15 cellular contexts compared by ENCODE assay signal in the genomic region with DNA sequence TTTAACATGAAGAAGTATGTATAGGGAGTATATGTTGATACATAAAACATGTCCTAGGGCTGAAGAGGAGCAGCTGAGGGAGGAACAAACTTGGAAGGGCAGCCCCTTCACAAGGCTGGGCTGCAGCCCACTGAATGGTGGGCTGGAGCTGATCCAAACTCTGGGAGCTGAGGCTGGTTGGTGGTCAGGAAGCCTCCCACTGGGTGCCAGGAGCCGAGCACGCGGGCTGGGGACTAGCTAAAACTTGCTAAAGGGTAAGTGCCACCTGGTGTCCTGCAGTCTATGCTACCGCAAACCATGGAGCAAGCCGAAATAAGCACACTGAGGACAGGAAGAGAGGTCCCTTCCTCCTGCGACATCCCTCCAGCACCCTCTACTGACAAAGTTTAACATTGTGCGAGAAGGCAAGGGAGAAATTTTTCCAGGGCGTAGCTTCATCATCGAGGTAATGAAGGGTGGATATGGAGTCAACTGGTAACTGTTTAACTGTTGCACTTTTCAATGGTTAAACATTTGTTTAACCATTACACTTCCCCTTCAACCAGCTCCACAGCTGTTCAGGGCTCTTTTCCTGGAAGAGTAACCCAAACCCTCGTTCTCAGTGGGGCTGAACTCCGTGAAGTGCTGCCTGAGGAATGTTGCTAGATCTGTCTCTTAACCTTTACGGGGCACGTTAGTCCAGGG. TPM values are rescaled to one million over a fixed set of nuclear protein-coding genes. Genes with fewer than 3 reads are reported as not detected.
A peak's percentile ranks its signal among the peaks of the same experiment; 100 is the strongest.
DNase-seq lines count a peak whose midpoint lies in the region; ATAC-seq, FAIRE-seq and TF ChIP-seq lines count a peak whose summit lies in the region.
"Had no signal": no experiment of that assay in that cellular context is flagged by ENCODE, and none has a peak within 500 bp of the region (broad histone marks: within the 10 kb centered on the region; RNA-seq: fewer than 3 reads in every experiment).

No MANE protein-coding gene starts in this region.

- no peak overlapping the region for H3K27ac Mint-ChIP-seq in stimulated activated naive CD8-positive, alpha-beta T cell treated with anti-CD3 and anti-CD28 coated beads, Interleukin-15, amount 100 ng/mL, for 72 hours
- H3K27ac Mint-ChIP-seq: activated naive CD4-positive, alpha-beta T cell treated with anti-CD3 and anti-CD28 coated beads for 36 hours; stimulated activated naive CD8-positive, alpha-beta T cell treated with anti-CD3 and anti-CD28 coated beads, Interleukin-15, Interleukin-2, amounts not matched to agents 100 ng/mL and 50 ng/mL, for 24 hours had no signal

- no peak for TF ChIP-seq POLR2A in GM12891 (IDR thresholded peaks at IDR 0.05; ENCODE audit: low read depth, low read length)

- no peak for FAIRE-seq in GM12891 (lab: Jason Lieb, UNC)

- BruUV-seq in OCI-LY7 (replicated peaks; lab: Mats Ljungman, UMichigan): no TSS peak

- H3K27me3 Mint-ChIP-seq in stimulated activated naive CD8-positive, alpha-beta T cell treated with anti-CD3 and anti-CD28 coated beads, Interleukin-15, amount 100 ng/mL, for 72 hours: peaks cover 6% of the 10 kb centered on the region
- H3K27me3 Mint-ChIP-seq: stimulated activated naive CD8-positive, alpha-beta T cell treated with anti-CD3 and anti-CD28 coated beads, Interleukin-15, Interleukin-2, amounts not matched to agents 100 ng/mL and 50 ng/mL, for 24 hours had no signal

- no peak for DNase-seq in stimulated activated naive CD8-positive, alpha-beta T cell treated with anti-CD3 and anti-CD28 coated beads, Interleukin-15, Interleukin-2, amounts not matched to agents 100 U/mL and 50 U/mL, for 24 hours
- DNase-seq in stimulated activated naive CD8-positive, alpha-beta T cell treated with anti-CD3 and anti-CD28 coated beads, Interleukin-15, amount 100 ng/mL, for 72 hours: no peak
- DNase-seq in OCI-LY7 (ENCODE audit: low spot score) (no peak), iPS-NIHi7 (ENCODE audit: extremely low spot score) (peak; percentile 30), inferior parietal cortex (ENCODE audit: extremely low spot score) (no peak), cerebellar cortex (ENCODE audit: low spot score) (no peak), GM12891 (ENCODE audit: insufficient read length, low spot score) (no peak)
- DNase-seq: activated naive CD4-positive, alpha-beta T cell treated with anti-CD3 and anti-CD28 coated beads for 36 hours; MG63; midbrain; nucleus accumbens had no signal

- H3K9me2 ChIP-seq in OCI-LY7 (ENCODE audit: insufficient read depth, low read length): no peaks in the 10 kb centered on the region

- no peak overlapping the region for H2AFZ ChIP-seq in OCI-LY7 (ENCODE audit: low read length)

- peak; percentile 40 for TF ChIP-seq CTCF in OCI-LY7 (conservative IDR thresholded peaks at IDR 0.05; ENCODE audit: low read length)

- H3K27ac ChIP-seq in OCI-LY7 (ENCODE audit: low read depth, low read length, poor library complexity, severe bottlenecking): no peak overlapping the region
- H3K27ac ChIP-seq: SK-N-MC had no signal

- no peak overlapping the region for H3K4me2 ChIP-seq in OCI-LY7 (ENCODE audit: low read length)
- H3K4me2 ChIP-seq: smooth muscle cell had no signal

- CTCF ChIA-PET in OCI-LY7 (lab: Charles Lee; ENCODE audit: unreplicated experiment): no interaction called here

- intact Hi-C loops in OCI-LY7 (cut with micrococcal nuclease; ENCODE audit: unreplicated experiment): no loop called here

- no peaks in the 10 kb centered on the region for H3K79me2 ChIP-seq in OCI-LY7 (ENCODE audit: insufficient read depth, low read depth, low read length)

- peak; percentile 46 for ATAC-seq in stimulated activated naive CD8-positive, alpha-beta T cell treated with anti-CD3 and anti-CD28 coated beads, Interleukin-15, Interleukin-2, amounts not matched to agents 100 U/mL and 50 U/mL, for 24 hours
- no peak for ATAC-seq in stimulated activated naive CD8-positive, alpha-beta T cell treated with anti-CD3 and anti-CD28 coated beads, Interleukin-15, amount 100 ng/mL, for 72 hours
- no peak for ATAC-seq in HG03175 (IDR thresholded peaks at IDR 0.05; ENCODE audit: unreplicated experiment)

- POLR2A ChIA-PET in OCI-LY7 (lab: Charles Lee): no interaction called here

- H3K9me3 Mint-ChIP-seq in stimulated activated naive CD8-positive, alpha-beta T cell treated with anti-CD3 and anti-CD28 coated beads, Interleukin-15, amount 100 ng/mL, for 72 hours: no peaks in the 10 kb centered on the region
- H3K9me3 Mint-ChIP-seq: activated naive CD4-positive, alpha-beta T cell treated with anti-CD3 and anti-CD28 coated beads for 36 hours; stimulated activated naive CD8-positive, alpha-beta T cell treated with anti-CD3 and anti-CD28 coated beads, Interleukin-15, Interleukin-2, amounts not matched to agents 100 ng/mL and 50 ng/mL, for 24 hours had no signal

- no peak overlapping the region for H3K4me3 ChIP-seq in OCI-LY7 (ENCODE audit: low read depth, low read length, poor library complexity, severe bottlenecking)
- H3K4me3 ChIP-seq: MG63, SK-N-MC, smooth muscle cell had no signal

- H3K4me1 Mint-ChIP-seq in stimulated activated naive CD8-positive, alpha-beta T cell treated with anti-CD3 and anti-CD28 coated beads, Interleukin-15, amount 100 ng/mL, for 72 hours: no peaks in the 10 kb centered on the region

- no peak overlapping the region for H3K4me3 Mint-ChIP-seq in stimulated activated naive CD8-positive, alpha-beta T cell treated with anti-CD3 and anti-CD28 coated beads, Interleukin-15, amount 100 ng/mL, for 72 hours
- H3K4me3 Mint-ChIP-seq: activated naive CD4-positive, alpha-beta T cell treated with anti-CD3 and anti-CD28 coated beads for 36 hours; stimulated activated naive CD8-positive, alpha-beta T cell treated with anti-CD3 and anti-CD28 coated beads, Interleukin-15, Interleukin-2, amounts not matched to agents 100 ng/mL and 50 ng/mL, for 24 hours had no signal

- no peaks in the 10 kb centered on the region for H3K9me3 ChIP-seq in OCI-LY7 (ENCODE audit: low read length)
- H3K9me3 ChIP-seq: MG63 had no signal

- no peaks in the 10 kb centered on the region for H3K36me3 ChIP-seq in OCI-LY7 (ENCODE audit: insufficient read depth, low read length)
- H3K36me3 ChIP-seq: MG63 had no signal

- no peaks in the 10 kb centered on the region for H3K4me1 ChIP-seq in OCI-LY7 (ENCODE audit: insufficient read depth, low read length, poor library complexity, severe bottlenecking)

- no peaks in the 10 kb centered on the region for H4K20me1 ChIP-seq in OCI-LY7 (ENCODE audit: insufficient read depth, low read length)

TF ChIP-seq in GM12891, 5 proteins besides CTCF, POLR2A, EP300 and RAD21:
- TF ChIP-seq SPI1 (IDR thresholded peaks at IDR 0.05; ENCODE audit: low read depth, low read length): no peak
- no peak for TF ChIP-seq POLR2AphosphoS5 (IDR thresholded peaks at IDR 0.05; ENCODE audit: low read depth, low read length)
- TF ChIP-seq PAX5 (IDR thresholded peaks at IDR 0.05; ENCODE audit: insufficient read depth, low read length, severe bottlenecking): no peak
- no peak for TF ChIP-seq POU2F2 (IDR thresholded peaks at IDR 0.05; ENCODE audit: low read depth, low read length)
- no peak for TF ChIP-seq TAF1 (IDR thresholded peaks at IDR 0.05; ENCODE audit: low read depth, low read length)

RNA-seq across cellular contexts. Expression of a gene that starts 42.2 kb away (rescaled TPM):
- not detected in 2 replicates for total RNA-seq in OCI-LY7 (2014; rRNA removed; shearing (Covaris generic))
- not detected in 2 replicates for total RNA-seq in OCI-LY7 (2022)
- 5.0 TPM for polyA plus RNA-seq in GM12891 (2012; ENCODE audit: low read depth, missing spikeins)
